Comparison of ENCODE assay signal across 22 cellular contexts in genomic region chr18:23415530-23415929, GRCh38.
"Had no signal": no experiment of that assay in that cellular context is flagged by ENCODE, and none has a peak within 500 bp of the region (broad histone marks: within the 10 kb centered on the region; RNA-seq: fewer than 3 reads in every experiment).

No MANE protein-coding gene starts in this region.

- H3K4me2 ChIP-seq: hepatocyte had no signal

- H2AFZ ChIP-seq: hepatocyte had no signal

- H3K27ac ChIP-seq: esophagus muscularis mucosa, hepatocyte, pancreas, psoas muscle, right atrium auricular region, upper lobe of right lung had no signal

- DNase-seq: activated CD4-positive, alpha-beta memory T cell treated with anti-CD3 and anti-CD28 coated beads for 36 hours; activated CD4-positive, alpha-beta T cell treated with anti-CD3 and anti-CD28 coated beads for 48 hours; activated naive CD4-positive, alpha-beta T cell treated with Interleukin-2 at 50 U/mL for 16 hours; activated naive CD8-positive, alpha-beta T cell treated with anti-CD3 and anti-CD28 coated beads for 36 hours; activated T-cell treated with anti-CD3 and anti-CD28 coated beads, Interleukin-2, amount 50 U/mL, for 48 hours; central memory CD4-positive, alpha-beta T cell; dorsolateral prefrontal cortex; effector memory CD8-positive, alpha-beta T cell; glutamatergic neuron; pancreas; psoas muscle; spleen; stimulated activated CD4-positive, alpha-beta T cell treated with anti-CD3 and anti-CD28 coated beads, Interleukin-4, amount 100 ng/mL, for 1 hour; stimulated activated naive CD4-positive, alpha-beta T cell treated with Interleukin-2 at 50 U/mL for 16 hours; upper lobe of right lung had no signal

- ATAC-seq: effector memory CD8-positive, alpha-beta T cell; natural killer cell treated with Interleukin-12 subunit alpha and Interleukin-12 subunit beta and Interleukin-15 and Interleukin-18, amount 100 ng/mL, for 72 hours; psoas muscle had no signal

- H3K4me3 ChIP-seq: dorsolateral prefrontal cortex, esophagus muscularis mucosa, hepatocyte, pancreas, psoas muscle, right atrium auricular region, spleen, upper lobe of right lung had no signal

- H3K9me3 ChIP-seq: esophagus muscularis mucosa, pancreas, psoas muscle, right atrium auricular region, spleen, upper lobe of right lung had no signal

- FAIRE-seq: astrocyte, colon, frontal cortex, pancreas had no signal

- H3K4me1 ChIP-seq: esophagus muscularis mucosa, pancreas, psoas muscle, upper lobe of right lung had no signal

- H3K27me3 ChIP-seq: dorsolateral prefrontal cortex, esophagus muscularis mucosa, hepatocyte, pancreas, right atrium auricular region, spleen, upper lobe of right lung had no signal

- H3K79me2 ChIP-seq: hepatocyte had no signal

- H3K36me3 ChIP-seq: pancreas, right atrium auricular region, spleen, upper lobe of right lung had no signal
